In the genomic region with DNA sequence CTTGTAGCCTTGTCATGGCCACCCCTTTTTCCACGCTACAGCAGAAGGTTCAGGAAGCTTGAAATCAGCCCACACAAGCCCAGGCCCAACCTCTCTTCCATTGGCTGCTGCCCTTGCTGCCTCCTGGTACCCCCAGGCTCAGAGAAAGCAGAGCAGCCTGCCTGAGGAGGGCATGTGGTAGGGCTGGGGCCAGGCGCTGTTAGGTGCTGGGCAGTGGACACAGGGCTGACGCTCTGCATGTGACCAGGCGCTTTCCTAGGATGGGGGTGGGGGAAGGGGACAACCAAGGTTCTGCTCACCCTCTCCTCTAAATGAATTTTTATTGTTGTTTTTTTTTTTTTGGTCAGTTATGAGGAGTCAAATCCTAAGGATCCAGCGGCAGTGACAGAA, we compare ENCODE assay signal across 10 cellular contexts. TPM values are rescaled to one million over a fixed set of nuclear protein-coding genes. Genes with fewer than 3 reads are reported as not detected.
DNase-seq lines count a peak whose midpoint lies in the region; ATAC-seq and TF ChIP-seq lines count a peak whose summit lies in the region.
"Had no signal": no experiment of that assay in that cellular context is flagged by ENCODE, and none has a peak within 500 bp of the region (broad histone marks: within the 10 kb centered on the region; RNA-seq: fewer than 3 reads in every experiment).

No MANE protein-coding gene starts in this region.

- H3K4me1 Mint-ChIP-seq in osteocyte (ENCODE audit: unreplicated experiment), result peaks cover 40% of the 10 kb centered on the region
- H3K4me1 Mint-ChIP-seq in activated T-helper 1 cell treated with anti-CD3 and anti-CD28 coated beads, Interleukin-12 subunit alpha, Interleukin-12 subunit beta, Interleukin-2, Interleukin-4 antibody, amounts not matched to agents 30 ng/mL and 10 ng/mL and 1 ng/mL, durations not matched to agents 14 hours and 24 hours and 36 hours (ENCODE audit: low read depth), result peaks cover 31% of the 10 kb centered on the region

- peak overlapping the region in 7 of 11 experiments; percentile 3 to 49 (median 37); a peak in 9 of 22 replicates for H3K9ac ChIP-seq in BLaER1 treated with 17β-estradiol and CSF1 and Interleukin-3, amounts not matched to agents 10 nM and 100 nM
- H3K9ac ChIP-seq in KMS-11, result no peak overlapping the region

- H3K36me3 Mint-ChIP-seq in osteocyte (ENCODE audit: unreplicated experiment), result peaks cover 8% of the 10 kb centered on the region
- H3K36me3 Mint-ChIP-seq in activated T-helper 1 cell treated with anti-CD3 and anti-CD28 coated beads, Interleukin-12 subunit alpha, Interleukin-12 subunit beta, Interleukin-2, Interleukin-4 antibody, amounts not matched to agents 30 ng/mL and 10 ng/mL and 1 ng/mL, durations not matched to agents 14 hours and 24 hours and 36 hours (ENCODE audit: low read depth), result peaks cover 34% of the 10 kb centered on the region

- peaks cover 30 to 83% (median 56%) of the 10 kb centered on the region in 10 experiments for H3K4me1 ChIP-seq in BLaER1 treated with 17β-estradiol and CSF1 and Interleukin-3, amounts not matched to agents 10 nM and 100 nM
- H3K4me1 ChIP-seq in KMS-11 (ENCODE audit: low read depth, poor library complexity, severe bottlenecking) (peaks cover 90% of the 10 kb centered on the region), ovary (ENCODE audit: insufficient read depth) (peaks cover 3% of the 10 kb centered on the region)

- H3K4me3 ChIP-seq in BLaER1 treated with 17β-estradiol and CSF1 and Interleukin-3, amounts not matched to agents 10 nM and 100 nM, result no peak overlapping the region
- H3K4me3 ChIP-seq in KMS-11 (IDR thresholded peaks at IDR 0.05; ENCODE audit: insufficient read depth, low read depth, low read length) (no peak overlapping the region), ovary (no peak overlapping the region)
- H3K4me3 ChIP-seq: upper lobe of right lung had no signal

- no peak for TF ChIP-seq EP300 in ovary (IDR thresholded peaks at IDR 0.05)

- TF ChIP-seq POLR2A in ovary (IDR thresholded peaks at IDR 0.05), result no peak

- H3K36me3 ChIP-seq in BLaER1 treated with 17β-estradiol and CSF1 and Interleukin-3, amounts not matched to agents 10 nM and 100 nM, result peaks cover 59 to 76% (median 69%) of the 10 kb centered on the region in 11 experiments
- H3K36me3 ChIP-seq in KMS-11 (ENCODE audit: insufficient read depth), result no peaks in the 10 kb centered on the region
- no peaks in the 10 kb centered on the region for H3K36me3 ChIP-seq in ovary

- no peak overlapping the region for H2AFZ ChIP-seq in KMS-11 (ENCODE audit: low read depth)

- TF ChIP-seq CTCF in KMS-11 (conservative IDR thresholded peaks at IDR 0.05; ENCODE audit: low read depth, low read length) (no peak), osteocyte (IDR thresholded peaks at IDR 0.05) (no peak), ovary (IDR thresholded peaks at IDR 0.05) (no peak)

- no peaks in the 10 kb centered on the region for H3K27me3 Mint-ChIP-seq in osteocyte (ENCODE audit: unreplicated experiment)
- H3K27me3 Mint-ChIP-seq in activated T-helper 1 cell treated with anti-CD3 and anti-CD28 coated beads, Interleukin-12 subunit alpha, Interleukin-12 subunit beta, Interleukin-2, Interleukin-4 antibody, amounts not matched to agents 30 ng/mL and 10 ng/mL and 1 ng/mL, durations not matched to agents 14 hours and 24 hours and 36 hours (ENCODE audit: insufficient read depth), result no peaks in the 10 kb centered on the region

- no peak for ATAC-seq in GM21381 (IDR thresholded peaks at IDR 0.05; ENCODE audit: unreplicated experiment)

- H3K79me2 ChIP-seq in KMS-11 (ENCODE audit: insufficient read depth, low read depth), result no peaks in the 10 kb centered on the region

- H4K20me1 ChIP-seq in BLaER1 treated with 17β-estradiol and CSF1 and Interleukin-3, amounts not matched to agents 10 nM and 100 nM, result peaks cover 0 to 45% (median 24%) of the 10 kb centered on the region in 11 experiments; a peak in 18 of 22 replicates
- no peaks in the 10 kb centered on the region for H4K20me1 ChIP-seq in KMS-11 (ENCODE audit: insufficient read depth)

- no peak overlapping the region for H3K4me3 Mint-ChIP-seq in osteocyte (ENCODE audit: unreplicated experiment)
- H3K4me3 Mint-ChIP-seq in activated T-helper 1 cell treated with anti-CD3 and anti-CD28 coated beads, Interleukin-12 subunit alpha, Interleukin-12 subunit beta, Interleukin-2, Interleukin-4 antibody, amounts not matched to agents 30 ng/mL and 10 ng/mL and 1 ng/mL, durations not matched to agents 14 hours and 24 hours and 36 hours, result no peak overlapping the region

- peak overlapping the region in 5 of 11 experiments; percentile 26 to 94 (median 58); a peak in 8 of 22 replicates for H3K4me2 ChIP-seq in BLaER1 treated with 17β-estradiol and CSF1 and Interleukin-3, amounts not matched to agents 10 nM and 100 nM
- H3K4me2 ChIP-seq in KMS-11, result peak overlapping the region; percentile 58

- no peaks in the 10 kb centered on the region for H3K27me3 ChIP-seq in BLaER1 treated with 17β-estradiol and CSF1 and Interleukin-3, amounts not matched to agents 10 nM and 100 nM
- H3K27me3 ChIP-seq in KMS-11 (ENCODE audit: insufficient read depth, low read depth) (no peaks in the 10 kb centered on the region), ovary (no peaks in the 10 kb centered on the region)
- H3K27me3 ChIP-seq: upper lobe of right lung had no signal

- H3K9me3 ChIP-seq in BLaER1 treated with 17β-estradiol and CSF1 and Interleukin-3, amounts not matched to agents 10 nM and 100 nM (replicated peaks in 1 of 11), result no peaks in the 10 kb centered on the region
- no peaks in the 10 kb centered on the region for H3K9me3 ChIP-seq in ovary
- H3K9me3 ChIP-seq: upper lobe of right lung had no signal

- WGBS in ovary, 3 donors, result 71 to 77% (median 73%) methylated on average over 5 of the region's 5 CpGs

- H3K9me3 Mint-ChIP-seq in osteocyte (ENCODE audit: unreplicated experiment), result no peaks in the 10 kb centered on the region
- H3K9me3 Mint-ChIP-seq in activated T-helper 1 cell treated with anti-CD3 and anti-CD28 coated beads, Interleukin-12 subunit alpha, Interleukin-12 subunit beta, Interleukin-2, Interleukin-4 antibody, amounts not matched to agents 30 ng/mL and 10 ng/mL and 1 ng/mL, durations not matched to agents 14 hours and 24 hours and 36 hours, result no peaks in the 10 kb centered on the region

- intact Hi-C loops in ovary (cut with DNase I), result loop anchor here in 1 of 4 donors (2.0 to 10.0 kb wide), 2 partner anchors 44 to 146 kb away; no protein-coding TSS in a partner anchor
- intact Hi-C loops in activated T-helper 1 cell treated with anti-CD3 and anti-CD28 coated beads, Interleukin-12 subunit alpha, Interleukin-12 subunit beta, Interleukin-2, Interleukin-4 antibody, amounts not matched to agents 30 ng/mL and 10 ng/mL and 1 ng/mL, durations not matched to agents 14 hours and 24 hours and 36 hours (cut with micrococcal nuclease), result loop anchor here (1.0 kb wide), 1 partner anchor 44 kb away; no protein-coding TSS in a partner anchor

- H3K27ac Mint-ChIP-seq in osteocyte (ENCODE audit: unreplicated experiment), result peak overlapping the region; percentile 41
- H3K27ac Mint-ChIP-seq in activated T-helper 1 cell treated with anti-CD3 and anti-CD28 coated beads, Interleukin-12 subunit alpha, Interleukin-12 subunit beta, Interleukin-2, Interleukin-4 antibody, amounts not matched to agents 30 ng/mL and 10 ng/mL and 1 ng/mL, durations not matched to agents 14 hours and 24 hours and 36 hours, result no peak overlapping the region

- DNase-seq in osteocyte (ENCODE audit: extremely low spot score, unreplicated experiment), result no peak
- no peak for DNase-seq in RPMI8226
- DNase-seq in ovary, result no peak
- DNase-seq in activated T-helper 1 cell treated with anti-CD3 and anti-CD28 coated beads, Interleukin-12 subunit alpha, Interleukin-12 subunit beta, Interleukin-2, Interleukin-4 antibody, amounts not matched to agents 30 ng/mL and 10 ng/mL and 1 ng/mL, durations not matched to agents 14 hours and 24 hours and 36 hours (ENCODE audit: low spot score), result no peak

- H3K27ac ChIP-seq in BLaER1 treated with 17β-estradiol and CSF1 and Interleukin-3, amounts not matched to agents 10 nM and 100 nM, result peak overlapping the region in 7 of 11 experiments; percentile 6 to 95 (median 10); a peak in 8 of 22 replicates
- H3K27ac ChIP-seq in KMS-11 (peak overlapping the region; percentile 88; the same call in 1 of the 2 replicates), cingulate gyrus (ENCODE audit: low read depth, low read length) (peak overlapping the region; percentile 86), ovary (peak overlapping the region in 1 of 2 donors; percentile 53)
- H3K27ac ChIP-seq: HL-60 had no signal

RNA-seq across cellular contexts. Expression of a gene that starts 36.3 kb away (rescaled TPM):
- total RNA-seq in osteocyte, result 8.2 TPM in 2 replicates
- total RNA-seq in ovary, result 100 to 1,000 TPM in 3 of 7 donors, 10 to 100 TPM in 4; 42.6 to 353 (median 64.2) TPM
- 10 to 100 TPM; 26.0 to 86.9 TPM for polyA plus RNA-seq in ovary
- 3.4 and 4.0 TPM in 2 replicates for total RNA-seq in activated T-helper 1 cell treated with anti-CD3 and anti-CD28 coated beads, Interleukin-12 subunit alpha, Interleukin-12 subunit beta, Interleukin-2, Interleukin-4 antibody, amounts not matched to agents 30 ng/mL and 10 ng/mL and 1 ng/mL, durations not matched to agents 14 hours and 24 hours and 36 hours

RNA-seq across cellular contexts. Expression of a gene that starts 54.5 kb away (rescaled TPM):
- 173 and 203 TPM in 2 replicates for total RNA-seq in osteocyte
- total RNA-seq in ovary, result 100 to 1,000 TPM in 3 of 7 donors, 10 to 100 TPM in 4; 30.2 to 158 (median 97.3) TPM
- polyA plus RNA-seq in ovary, result 100 to 1,000 TPM in 1 of 2 donors, 10 to 100 TPM in 1; 72.6 to 129 TPM
- total RNA-seq in activated T-helper 1 cell treated with anti-CD3 and anti-CD28 coated beads, Interleukin-12 subunit alpha, Interleukin-12 subunit beta, Interleukin-2, Interleukin-4 antibody, amounts not matched to agents 30 ng/mL and 10 ng/mL and 1 ng/mL, durations not matched to agents 14 hours and 24 hours and 36 hours, result 215 and 228 TPM in 2 replicates
